9 cellular contexts compared by ENCODE assay signal in genomic region chr6:4637691-4638433, GRCh38.
DNase-seq lines count a peak whose midpoint lies in the region; ATAC-seq and TF ChIP-seq lines count a peak whose summit lies in the region.
"Had no signal": no experiment of that assay in that cellular context is flagged by ENCODE, and none has a peak within 500 bp of the region (broad histone marks: within the 10 kb centered on the region; RNA-seq: fewer than 3 reads in every experiment).

No MANE protein-coding gene starts in this region.

- H3K4me2 ChIP-seq in GM23338: no peak overlapping the region

- H3K9me3 ChIP-seq in sigmoid colon: no peaks in the 10 kb centered on the region

- no peaks in the 10 kb centered on the region for H3K36me3 Mint-ChIP-seq in GM23338 (ENCODE audit: low read depth)
- H3K36me3 Mint-ChIP-seq in activated CD8-positive, alpha-beta T cell treated with anti-CD3 and anti-CD28 coated beads for 36 hours (ENCODE audit: low read depth): peaks cover 3% of the 10 kb centered on the region

- no peak overlapping the region for H3K27ac Mint-ChIP-seq in GM23338
- H3K27ac Mint-ChIP-seq in activated CD8-positive, alpha-beta T cell treated with anti-CD3 and anti-CD28 coated beads for 36 hours: peak overlapping the region; percentile 44
- H3K27ac Mint-ChIP-seq: memory B cell had no signal

- no peak overlapping the region for H3K4me3 Mint-ChIP-seq in GM23338
- no peak overlapping the region for H3K4me3 Mint-ChIP-seq in activated CD8-positive, alpha-beta T cell treated with anti-CD3 and anti-CD28 coated beads for 36 hours
- H3K4me3 Mint-ChIP-seq: memory B cell had no signal

- CTCF ChIA-PET in activated CD8-positive, alpha-beta T cell treated with anti-CD3 and anti-CD28 coated beads for 36 hours (lab: Charles Lee): interaction anchor here (1.7 kb wide), 1 partner anchor 13 kb away, joined by 4 read pairs; no protein-coding TSS in a partner anchor

- 90 to 92% methylated on average over 5 of the region's 5 CpGs for WGBS in sigmoid colon, 2 donors

- H3K27ac ChIP-seq in GM23338 (ENCODE audit: low read depth) (no peak overlapping the region), sigmoid colon (no peak overlapping the region)

- H3K27me3 Mint-ChIP-seq in GM23338 (ENCODE audit: insufficient read depth, low read depth, poor library complexity): no peaks in the 10 kb centered on the region
- peaks cover 21% of the 10 kb centered on the region for H3K27me3 Mint-ChIP-seq in activated CD8-positive, alpha-beta T cell treated with anti-CD3 and anti-CD28 coated beads for 36 hours

- POLR2A ChIA-PET in activated CD8-positive, alpha-beta T cell treated with anti-CD3 and anti-CD28 coated beads for 36 hours (lab: Charles Lee): no interaction called here

- no peak overlapping the region for H3K4me3 ChIP-seq in GM23338
- H3K4me3 ChIP-seq in sigmoid colon: no peak overlapping the region

- no peak for TF ChIP-seq EP300 in sigmoid colon (IDR thresholded peaks at IDR 0.05)

- no peaks in the 10 kb centered on the region for H4K20me1 ChIP-seq in GM23338 (replicated peaks; ENCODE audit: insufficient read depth)

- peaks cover 8% of the 10 kb centered on the region; the same call in 2 of the 3 replicates for H3K9me3 Mint-ChIP-seq in GM23338
- H3K9me3 Mint-ChIP-seq in activated CD8-positive, alpha-beta T cell treated with anti-CD3 and anti-CD28 coated beads for 36 hours: peaks cover 7% of the 10 kb centered on the region

- intact Hi-C loops in activated CD8-positive, alpha-beta T cell treated with anti-CD3 and anti-CD28 coated beads for 36 hours (cut with micrococcal nuclease): no loop called here
- intact Hi-C loops in sigmoid colon (cut with DNase I): no loop called here

- no peaks in the 10 kb centered on the region; the same call in 1 of the 2 replicates for H3K9me2 ChIP-seq in GM23338 (ENCODE audit: insufficient read depth)

- H3K27me3 ChIP-seq in GM23338 (ENCODE audit: insufficient read depth): no peaks in the 10 kb centered on the region
- H3K27me3 ChIP-seq in sigmoid colon: no peaks in the 10 kb centered on the region

- H3K79me2 ChIP-seq in GM23338 (replicated peaks; ENCODE audit: insufficient read depth): no peaks in the 10 kb centered on the region

- TF ChIP-seq POLR2A in sigmoid colon (IDR thresholded peaks at IDR 0.05): no peak

- H3K4me1 Mint-ChIP-seq in GM23338: peaks cover 13% of the 10 kb centered on the region
- peaks cover 22% of the 10 kb centered on the region for H3K4me1 Mint-ChIP-seq in activated CD8-positive, alpha-beta T cell treated with anti-CD3 and anti-CD28 coated beads for 36 hours (ENCODE audit: low read depth)
- H3K4me1 Mint-ChIP-seq: memory B cell had no signal

- TF ChIP-seq CTCF in GM23338 (conservative IDR thresholded peaks at IDR 0.05; ENCODE audit: low read depth in 2 of 2) (no peak), sigmoid colon (IDR thresholded peaks at IDR 0.05) (no peak)
- TF ChIP-seq CTCF in activated CD8-positive, alpha-beta T cell treated with anti-CD3 and anti-CD28 coated beads for 36 hours (IDR thresholded peaks at IDR 0.05): no peak

- no peaks in the 10 kb centered on the region; the same call in 1 of the 2 replicates for H3K36me3 ChIP-seq in GM23338 (ENCODE audit: insufficient read depth)
- H3K36me3 ChIP-seq in sigmoid colon: no peaks in the 10 kb centered on the region

- 0 out of 2 replicates have a peak overlapping the region, but pooled peaks have one; percentile 59 for H2AFZ ChIP-seq in GM23338

- no peaks in the 10 kb centered on the region for H3K4me1 ChIP-seq in GM23338 (ENCODE audit: insufficient read depth)
- no peaks in the 10 kb centered on the region for H3K4me1 ChIP-seq in sigmoid colon

- no peaks in the 10 kb centered on the region for H3F3A ChIP-seq in GM23338 (replicated peaks; ENCODE audit: low read depth)

- peak; percentile 89 for DNase-seq in ELR (ENCODE audit: low read depth)
- no peak for DNase-seq in GM23338 (ENCODE audit: low spot score)
- peak; percentile 72 for DNase-seq in activated CD8-positive, alpha-beta T cell treated with anti-CD3 and anti-CD28 coated beads for 36 hours
- DNase-seq in myocyte (ENCODE audit: low read depth): peak; percentile 41
- DNase-seq in NCI-H82 (lab: John Stamatoyannopoulos, UW): no peak
- DNase-seq in NOMO-1 (lab: John Stamatoyannopoulos, UW; ENCODE audit: unreplicated experiment in 2 of 2): no peak
- no peak for DNase-seq in sigmoid colon

- ATAC-seq in GM23338: no peak
- ATAC-seq in activated CD8-positive, alpha-beta T cell treated with anti-CD3 and anti-CD28 coated beads for 36 hours: peak; percentile 99
- ATAC-seq in GM21367 (IDR thresholded peaks at IDR 0.05; ENCODE audit: unreplicated experiment): no peak

TF ChIP-seq in GM23338, 12 proteins besides CTCF, POLR2A, EP300 and RAD21:
- TF ChIP-seq EZH2 (IDR thresholded peaks at IDR 0.05; ENCODE audit: low read depth, unreplicated experiment) (no peak), ZNF114 (CRISPR knock-in tag; IDR thresholded peaks at IDR 0.05) (no peak), ETS1 (IDR thresholded peaks at IDR 0.05) (no peak), NANOG (IDR thresholded peaks at IDR 0.05; ENCODE audit: borderline replicate concordance) (no peak), ZNF331 (CRISPR knock-in tag; IDR thresholded peaks at IDR 0.05; ENCODE audit: low read depth) (no peak)

Comparison
In these comparisons a context has a peak if more than half of its experiments do, and no peak if none do; other contexts are left out.
1. DNase-seq: peak in ELR (single experiment), activated CD8-positive, alpha-beta T cell treated with anti-CD3 and anti-CD28 coated beads for 36 hours (single experiment) and myocyte (single experiment); none in GM23338 (single experiment), NCI-H82 (single experiment), NOMO-1 (0 of 2) and sigmoid colon (single experiment).